ENCODE assay signal across 2 cellular contexts in genomic region chr6:36745283-36745682, GRCh38.
TF ChIP-seq lines count a peak whose summit lies in the region.

No MANE protein-coding gene starts in this region.

TF ChIP-seq in K562, 482 proteins besides CTCF, POLR2A, EP300 and RAD21:
- TF ChIP-seq, protein P1, sequence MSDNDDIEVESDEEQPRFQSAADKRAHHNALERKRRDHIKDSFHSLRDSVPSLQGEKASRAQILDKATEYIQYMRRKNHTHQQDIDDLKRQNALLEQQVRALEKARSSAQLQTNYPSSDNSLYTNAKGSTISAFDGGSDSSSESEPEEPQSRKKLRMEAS (CRISPR knock-in tag; IDR thresholded peaks at IDR 0.05): 0 out of 2 replicates have a peak, but pooled peaks have one; percentile 1
- TF ChIP-seq ILK (tag; IDR thresholded peaks at IDR 0.05; ENCODE audit: borderline replicate concordance, low read depth): no peak

TF ChIP-seq in WTC11, 78 proteins besides CTCF, POLR2A, EP300 and RAD21:
- TF ChIP-seq, protein P2, sequence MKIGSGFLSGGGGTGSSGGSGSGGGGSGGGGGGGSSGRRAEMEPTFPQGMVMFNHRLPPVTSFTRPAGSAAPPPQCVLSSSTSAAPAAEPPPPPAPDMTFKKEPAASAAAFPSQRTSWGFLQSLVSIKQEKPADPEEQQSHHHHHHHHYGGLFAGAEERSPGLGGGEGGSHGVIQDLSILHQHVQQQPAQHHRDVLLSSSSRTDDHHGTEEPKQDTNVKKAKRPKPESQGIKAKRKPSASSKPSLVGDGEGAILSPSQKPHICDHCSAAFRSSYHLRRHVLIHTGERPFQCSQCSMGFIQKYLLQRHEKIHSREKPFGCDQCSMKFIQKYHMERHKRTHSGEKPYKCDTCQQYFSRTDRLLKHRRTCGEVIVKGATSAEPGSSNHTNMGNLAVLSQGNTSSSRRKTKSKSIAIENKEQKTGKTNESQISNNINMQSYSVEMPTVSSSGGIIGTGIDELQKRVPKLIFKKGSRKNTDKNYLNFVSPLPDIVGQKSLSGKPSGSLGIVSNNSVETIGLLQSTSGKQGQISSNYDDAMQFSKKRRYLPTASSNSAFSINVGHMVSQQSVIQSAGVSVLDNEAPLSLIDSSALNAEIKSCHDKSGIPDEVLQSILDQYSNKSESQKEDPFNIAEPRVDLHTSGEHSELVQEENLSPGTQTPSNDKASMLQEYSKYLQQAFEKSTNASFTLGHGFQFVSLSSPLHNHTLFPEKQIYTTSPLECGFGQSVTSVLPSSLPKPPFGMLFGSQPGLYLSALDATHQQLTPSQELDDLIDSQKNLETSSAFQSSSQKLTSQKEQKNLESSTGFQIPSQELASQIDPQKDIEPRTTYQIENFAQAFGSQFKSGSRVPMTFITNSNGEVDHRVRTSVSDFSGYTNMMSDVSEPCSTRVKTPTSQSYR (CRISPR knock-in tag; IDR thresholded peaks at IDR 0.05): no peak
- TF ChIP-seq ZNF263 (CRISPR knock-in tag; IDR thresholded peaks at IDR 0.05; ENCODE audit: low read depth) (no peak), ZNF219 (CRISPR knock-in tag; IDR thresholded peaks at IDR 0.05; ENCODE audit: borderline replicate concordance) (no peak), NR2C2 (CRISPR knock-in tag; IDR thresholded peaks at IDR 0.05) (no peak), SMAD4 (CRISPR knock-in tag; IDR thresholded peaks at IDR 0.05) (no peak), ZNF423 (CRISPR knock-in tag; IDR thresholded peaks at IDR 0.05) (no peak), ATF6 (CRISPR knock-in tag; IDR thresholded peaks at IDR 0.05) (no peak), ZNF671 (CRISPR knock-in tag; IDR thresholded peaks at IDR 0.05) (no peak), ZSCAN18 (CRISPR knock-in tag; IDR thresholded peaks at IDR 0.05) (no peak), ZNF232 (CRISPR knock-in tag; IDR thresholded peaks at IDR 0.05) (no peak), NFATC4 (CRISPR knock-in tag; IDR thresholded peaks at IDR 0.05) (no peak), AR (CRISPR knock-in tag; IDR thresholded peaks at IDR 0.05) (no peak), ESRRA (CRISPR knock-in tag; IDR thresholded peaks at IDR 0.05; ENCODE audit: borderline replicate concordance) (no peak), ZNF396 (CRISPR knock-in tag; IDR thresholded peaks at IDR 0.05; ENCODE audit: borderline replicate concordance) (no peak)
- TF ChIP-seq, protein P3, sequence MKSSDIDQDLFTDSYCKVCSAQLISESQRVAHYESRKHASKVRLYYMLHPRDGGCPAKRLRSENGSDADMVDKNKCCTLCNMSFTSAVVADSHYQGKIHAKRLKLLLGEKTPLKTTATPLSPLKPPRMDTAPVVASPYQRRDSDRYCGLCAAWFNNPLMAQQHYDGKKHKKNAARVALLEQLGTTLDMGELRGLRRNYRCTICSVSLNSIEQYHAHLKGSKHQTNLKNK (CRISPR knock-in tag; IDR thresholded peaks at IDR 0.05): no peak
- TF ChIP-seq, protein P4, sequence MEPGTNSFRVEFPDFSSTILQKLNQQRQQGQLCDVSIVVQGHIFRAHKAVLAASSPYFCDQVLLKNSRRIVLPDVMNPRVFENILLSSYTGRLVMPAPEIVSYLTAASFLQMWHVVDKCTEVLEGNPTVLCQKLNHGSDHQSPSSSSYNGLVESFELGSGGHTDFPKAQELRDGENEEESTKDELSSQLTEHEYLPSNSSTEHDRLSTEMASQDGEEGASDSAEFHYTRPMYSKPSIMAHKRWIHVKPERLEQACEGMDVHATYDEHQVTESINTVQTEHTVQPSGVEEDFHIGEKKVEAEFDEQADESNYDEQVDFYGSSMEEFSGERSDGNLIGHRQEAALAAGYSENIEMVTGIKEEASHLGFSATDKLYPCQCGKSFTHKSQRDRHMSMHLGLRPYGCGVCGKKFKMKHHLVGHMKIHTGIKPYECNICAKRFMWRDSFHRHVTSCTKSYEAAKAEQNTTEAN (CRISPR knock-in tag; IDR thresholded peaks at IDR 0.05): no peak
- TF ChIP-seq, protein P5, sequence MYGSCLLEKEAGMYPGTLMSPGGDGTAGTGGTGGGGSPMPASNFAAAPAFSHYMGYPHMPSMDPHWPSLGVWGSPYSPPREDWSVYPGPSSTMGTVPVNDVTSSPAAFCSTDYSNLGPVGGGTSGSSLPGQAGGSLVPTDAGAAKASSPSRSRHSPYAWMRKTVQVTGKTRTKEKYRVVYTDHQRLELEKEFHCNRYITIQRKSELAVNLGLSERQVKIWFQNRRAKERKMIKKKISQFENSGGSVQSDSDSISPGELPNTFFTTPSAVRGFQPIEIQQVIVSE (CRISPR knock-in tag; IDR thresholded peaks at IDR 0.05; ENCODE audit: borderline replicate concordance): no peak
- TF ChIP-seq, protein P6, sequence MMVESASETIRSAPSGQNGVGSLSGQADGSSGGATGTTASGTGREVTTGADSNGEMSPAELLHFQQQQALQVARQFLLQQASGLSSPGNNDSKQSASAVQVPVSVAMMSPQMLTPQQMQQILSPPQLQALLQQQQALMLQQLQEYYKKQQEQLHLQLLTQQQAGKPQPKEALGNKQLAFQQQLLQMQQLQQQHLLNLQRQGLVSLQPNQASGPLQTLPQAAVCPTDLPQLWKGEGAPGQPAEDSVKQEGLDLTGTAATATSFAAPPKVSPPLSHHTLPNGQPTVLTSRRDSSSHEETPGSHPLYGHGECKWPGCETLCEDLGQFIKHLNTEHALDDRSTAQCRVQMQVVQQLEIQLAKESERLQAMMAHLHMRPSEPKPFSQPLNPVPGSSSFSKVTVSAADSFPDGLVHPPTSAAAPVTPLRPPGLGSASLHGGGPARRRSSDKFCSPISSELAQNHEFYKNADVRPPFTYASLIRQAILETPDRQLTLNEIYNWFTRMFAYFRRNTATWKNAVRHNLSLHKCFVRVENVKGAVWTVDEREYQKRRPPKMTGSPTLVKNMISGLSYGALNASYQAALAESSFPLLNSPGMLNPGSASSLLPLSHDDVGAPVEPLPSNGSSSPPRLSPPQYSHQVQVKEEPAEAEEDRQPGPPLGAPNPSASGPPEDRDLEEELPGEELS (CRISPR knock-in tag; IDR thresholded peaks at IDR 0.05): no peak
- TF ChIP-seq, protein P7, sequence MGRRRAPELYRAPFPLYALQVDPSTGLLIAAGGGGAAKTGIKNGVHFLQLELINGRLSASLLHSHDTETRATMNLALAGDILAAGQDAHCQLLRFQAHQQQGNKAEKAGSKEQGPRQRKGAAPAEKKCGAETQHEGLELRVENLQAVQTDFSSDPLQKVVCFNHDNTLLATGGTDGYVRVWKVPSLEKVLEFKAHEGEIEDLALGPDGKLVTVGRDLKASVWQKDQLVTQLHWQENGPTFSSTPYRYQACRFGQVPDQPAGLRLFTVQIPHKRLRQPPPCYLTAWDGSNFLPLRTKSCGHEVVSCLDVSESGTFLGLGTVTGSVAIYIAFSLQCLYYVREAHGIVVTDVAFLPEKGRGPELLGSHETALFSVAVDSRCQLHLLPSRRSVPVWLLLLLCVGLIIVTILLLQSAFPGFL (CRISPR knock-in tag; IDR thresholded peaks at IDR 0.05; ENCODE audit: borderline replicate concordance): no peak
- TF ChIP-seq, protein P8, sequence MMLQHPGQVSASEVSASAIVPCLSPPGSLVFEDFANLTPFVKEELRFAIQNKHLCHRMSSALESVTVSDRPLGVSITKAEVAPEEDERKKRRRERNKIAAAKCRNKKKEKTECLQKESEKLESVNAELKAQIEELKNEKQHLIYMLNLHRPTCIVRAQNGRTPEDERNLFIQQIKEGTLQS (CRISPR knock-in tag; conservative IDR thresholded peaks at IDR 0.05): no peak
